16 cellular contexts compared by ENCODE assay signal in the genomic region with DNA sequence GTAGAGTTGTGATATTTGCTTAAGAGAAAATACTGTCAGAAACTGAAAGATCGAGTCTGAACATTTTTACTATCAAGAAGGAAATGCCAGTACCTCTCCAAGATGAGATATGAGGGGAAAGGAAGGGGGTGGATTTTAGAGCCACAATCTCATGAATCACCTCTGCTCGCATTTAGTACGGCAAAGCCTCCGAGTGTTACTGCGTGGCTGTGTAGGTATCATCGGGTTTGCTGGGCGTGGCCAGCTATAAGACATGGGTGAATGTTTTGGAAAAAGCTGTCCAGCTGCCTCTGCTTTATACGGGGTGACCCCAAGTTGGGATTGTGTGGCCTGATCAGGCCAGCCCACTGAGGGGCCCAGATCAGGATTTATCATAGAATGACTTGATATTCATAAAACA.
DNase-seq lines count a peak whose midpoint lies in the region; ATAC-seq and TF ChIP-seq lines count a peak whose summit lies in the region.
"Had no signal": no experiment of that assay in that cellular context is flagged by ENCODE, and none has a peak within 500 bp of the region (broad histone marks: within the 10 kb centered on the region; RNA-seq: fewer than 3 reads in every experiment).

No MANE protein-coding gene starts in this region.

- H3K4me1 ChIP-seq in PC-9 (replicated peaks; ENCODE audit: insufficient read depth): no peaks in the 10 kb centered on the region

- H3F3A ChIP-seq in PC-9 (ENCODE audit: insufficient read depth, low read depth): no peaks in the 10 kb centered on the region

- no peaks in the 10 kb centered on the region for H3K27me3 ChIP-seq in PC-9 (ENCODE audit: insufficient read depth, low read depth)
- H3K27me3 ChIP-seq: BLaER1 treated with 17β-estradiol and CSF1 and Interleukin-3, amounts not matched to agents 10 nM and 100 nM had no signal

- CTCF ChIA-PET in PC-9 (lab: Charles Lee): no interaction called here

- no peak overlapping the region for H3K4me3 Mint-ChIP-seq in progenitor cell of endocrine pancreas (ENCODE audit: low read depth)
- H3K4me3 Mint-ChIP-seq: HFFc6 had no signal

- H3K27ac Mint-ChIP-seq in progenitor cell of endocrine pancreas: peak overlapping the region; percentile 14
- H3K27ac Mint-ChIP-seq: HFFc6 had no signal

- H3K36me3 ChIP-seq in PC-9 (ENCODE audit: low read depth): no peaks in the 10 kb centered on the region
- H3K36me3 ChIP-seq: BLaER1 treated with 17β-estradiol and CSF1 and Interleukin-3, amounts not matched to agents 10 nM and 100 nM had no signal

- H3K9me3 ChIP-seq in PC-9 (ENCODE audit: insufficient read depth, low read depth): no peaks in the 10 kb centered on the region

- intact Hi-C loops in PC-9 (cut with micrococcal nuclease; ENCODE audit: unreplicated experiment): no loop called here

- peak overlapping the region; percentile 69; the same call in 1 of the 2 replicates for H2AFZ ChIP-seq in PC-9

- no peak for TF ChIP-seq CTCF in PC-9 (conservative IDR thresholded peaks at IDR 0.05)
- no peak for TF ChIP-seq CTCF in progenitor cell of endocrine pancreas (IDR thresholded peaks at IDR 0.05; ENCODE audit: unreplicated experiment)

- no peaks in the 10 kb centered on the region for H4K20me1 ChIP-seq in PC-9 (ENCODE audit: insufficient read depth)
- H4K20me1 ChIP-seq: BLaER1 treated with 17β-estradiol and CSF1 and Interleukin-3, amounts not matched to agents 10 nM and 100 nM had no signal

- no peaks in the 10 kb centered on the region for H3K79me2 ChIP-seq in PC-9 (ENCODE audit: low read depth)

- POLR2A ChIA-PET in PC-9 (lab: Charles Lee; ENCODE audit: unreplicated experiment): no interaction called here

- H3K36me3 Mint-ChIP-seq in progenitor cell of endocrine pancreas (ENCODE audit: insufficient read depth): no peaks in the 10 kb centered on the region

- H3K4me3 ChIP-seq in PC-9: no peak overlapping the region
- H3K4me3 ChIP-seq: BLaER1 treated with 17β-estradiol and CSF1 and Interleukin-3, amounts not matched to agents 10 nM and 100 nM had no signal

- DNase-seq in DMS53 (lab: John Stamatoyannopoulos, UW) (peak; percentile 94), M059J (ENCODE audit: low read depth) (peak; percentile 33), PC-9 (no peak), progenitor cell of endocrine pancreas (ENCODE audit: low spot score, unreplicated experiment) (no peak), caudate nucleus (lab: John Stamatoyannopoulos, UW) (no peak)
- DNase-seq: HFFc6, IMR-90, Kasumi-1, NCI-H1105 treated with DMSO at 0.1 percent for 48 hours, NCI-H187, NCI-H446, NCI-H82, Right ventricle myocardium superior had no signal

- no peaks in the 10 kb centered on the region for H3K9me2 ChIP-seq in PC-9 (ENCODE audit: insufficient read depth)

- no peaks in the 10 kb centered on the region for H3K4me1 Mint-ChIP-seq in progenitor cell of endocrine pancreas (ENCODE audit: low read depth)

- peaks cover 12% of the 10 kb centered on the region for H3K9me3 Mint-ChIP-seq in progenitor cell of endocrine pancreas (ENCODE audit: low read depth)

- H3K4me2 ChIP-seq in PC-9: no peak overlapping the region
- H3K4me2 ChIP-seq: BLaER1 treated with 17β-estradiol and CSF1 and Interleukin-3, amounts not matched to agents 10 nM and 100 nM had no signal

- no peaks in the 10 kb centered on the region for H3K27me3 Mint-ChIP-seq in progenitor cell of endocrine pancreas

- ATAC-seq in GM19455 (IDR thresholded peaks at IDR 0.05; ENCODE audit: unreplicated experiment): no peak
- ATAC-seq in HG02981 (IDR thresholded peaks at IDR 0.05; ENCODE audit: unreplicated experiment): no peak

- H3K27ac ChIP-seq in PC-9 (no peak overlapping the region), caudate nucleus (ENCODE audit: low read depth, low read length) (no peak overlapping the region)
- H3K27ac ChIP-seq: BLaER1 treated with 17β-estradiol and CSF1 and Interleukin-3, amounts not matched to agents 10 nM and 100 nM had no signal

- no TSS peak for BruUV-seq in PC-9 (replicated peaks; lab: Mats Ljungman, UMichigan)

Comparison
In these comparisons a context has a peak if more than half of its experiments do, and no peak if none do; other contexts are left out.
1. DNase-seq: peak in DMS53 (single experiment) and M059J (single experiment); none in PC-9 (0 of 2), progenitor cell of endocrine pancreas (single experiment) and caudate nucleus (0 of 61).